In the genomic region with DNA sequence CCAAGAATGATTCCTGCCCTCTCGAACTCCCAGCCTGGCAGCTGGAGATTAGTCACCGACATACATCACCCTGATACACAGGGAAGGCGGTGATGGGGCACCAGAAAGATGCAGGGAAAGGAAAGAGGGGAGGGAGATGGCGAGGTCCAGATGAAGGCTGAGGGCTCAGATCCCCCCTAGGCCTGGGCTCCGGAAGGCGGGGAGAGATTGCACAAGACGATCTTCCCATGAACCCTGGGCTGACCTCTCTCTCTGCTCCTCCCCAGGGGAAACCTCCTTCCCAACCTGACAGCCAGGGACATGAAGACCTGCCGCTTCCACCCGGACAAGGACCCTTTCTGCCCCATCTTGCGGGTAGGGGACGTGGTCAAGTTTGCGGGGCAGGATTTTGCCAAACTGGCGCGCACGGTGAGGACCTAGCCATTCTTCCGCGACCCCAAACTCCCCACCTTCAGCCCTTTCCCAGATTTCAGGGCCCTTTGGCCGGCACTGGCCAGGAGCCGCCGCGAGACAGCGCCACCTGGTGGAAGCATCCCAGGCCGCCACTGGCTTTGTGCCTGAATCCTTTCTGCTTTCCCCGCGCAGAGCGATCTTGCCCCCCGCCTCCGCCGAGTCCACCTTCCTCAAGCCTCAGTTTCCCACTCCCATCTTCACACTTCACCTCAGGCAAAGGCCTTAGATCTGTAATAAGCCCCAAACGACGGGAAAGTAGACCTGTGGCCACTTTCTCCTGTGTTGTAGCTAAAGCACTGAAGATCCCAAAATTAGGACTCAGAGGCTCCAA, we compare ENCODE assay signal across 1 cellular context.
TF ChIP-seq lines count a peak whose summit lies in the region.

No MANE protein-coding gene starts in this region.

TF ChIP-seq in GM12878, 131 proteins besides CTCF, POLR2A, EP300 and RAD21:
- TF ChIP-seq PML (IDR thresholded peaks at IDR 0.05; ENCODE audit: low read length) (no peak), IKZF1 (conservative IDR thresholded peaks at IDR 0.05) (peak; percentile 34; the same call in 1 of the 2 replicates), STAT3 (IDR thresholded peaks at IDR 0.05; ENCODE audit: low read depth, low read length) (no peak), YY1 (IDR thresholded peaks at IDR 0.05; ENCODE audit: low read depth, low read length) (0 out of 2 replicates have a peak, but pooled peaks have one; percentile 41), TAF1 (IDR thresholded peaks at IDR 0.05; ENCODE audit: borderline replicate concordance, low read depth, low read length) (no peak), RUNX3 (IDR thresholded peaks at IDR 0.05; ENCODE audit: low read length) (no peak; the same call in 1 of the 2 replicates), TCF3 (IDR thresholded peaks at IDR 0.05; ENCODE audit: borderline replicate concordance, insufficient read depth, low read depth, low read length) (no peak), SMC3 (IDR thresholded peaks at IDR 0.05; ENCODE audit: borderline replicate concordance, low read length) (peak; percentile 36; the same call in 1 of the 2 replicates), ZNF217 (IDR thresholded peaks at IDR 0.05) (no peak)
- TF ChIP-seq, protein P1, sequence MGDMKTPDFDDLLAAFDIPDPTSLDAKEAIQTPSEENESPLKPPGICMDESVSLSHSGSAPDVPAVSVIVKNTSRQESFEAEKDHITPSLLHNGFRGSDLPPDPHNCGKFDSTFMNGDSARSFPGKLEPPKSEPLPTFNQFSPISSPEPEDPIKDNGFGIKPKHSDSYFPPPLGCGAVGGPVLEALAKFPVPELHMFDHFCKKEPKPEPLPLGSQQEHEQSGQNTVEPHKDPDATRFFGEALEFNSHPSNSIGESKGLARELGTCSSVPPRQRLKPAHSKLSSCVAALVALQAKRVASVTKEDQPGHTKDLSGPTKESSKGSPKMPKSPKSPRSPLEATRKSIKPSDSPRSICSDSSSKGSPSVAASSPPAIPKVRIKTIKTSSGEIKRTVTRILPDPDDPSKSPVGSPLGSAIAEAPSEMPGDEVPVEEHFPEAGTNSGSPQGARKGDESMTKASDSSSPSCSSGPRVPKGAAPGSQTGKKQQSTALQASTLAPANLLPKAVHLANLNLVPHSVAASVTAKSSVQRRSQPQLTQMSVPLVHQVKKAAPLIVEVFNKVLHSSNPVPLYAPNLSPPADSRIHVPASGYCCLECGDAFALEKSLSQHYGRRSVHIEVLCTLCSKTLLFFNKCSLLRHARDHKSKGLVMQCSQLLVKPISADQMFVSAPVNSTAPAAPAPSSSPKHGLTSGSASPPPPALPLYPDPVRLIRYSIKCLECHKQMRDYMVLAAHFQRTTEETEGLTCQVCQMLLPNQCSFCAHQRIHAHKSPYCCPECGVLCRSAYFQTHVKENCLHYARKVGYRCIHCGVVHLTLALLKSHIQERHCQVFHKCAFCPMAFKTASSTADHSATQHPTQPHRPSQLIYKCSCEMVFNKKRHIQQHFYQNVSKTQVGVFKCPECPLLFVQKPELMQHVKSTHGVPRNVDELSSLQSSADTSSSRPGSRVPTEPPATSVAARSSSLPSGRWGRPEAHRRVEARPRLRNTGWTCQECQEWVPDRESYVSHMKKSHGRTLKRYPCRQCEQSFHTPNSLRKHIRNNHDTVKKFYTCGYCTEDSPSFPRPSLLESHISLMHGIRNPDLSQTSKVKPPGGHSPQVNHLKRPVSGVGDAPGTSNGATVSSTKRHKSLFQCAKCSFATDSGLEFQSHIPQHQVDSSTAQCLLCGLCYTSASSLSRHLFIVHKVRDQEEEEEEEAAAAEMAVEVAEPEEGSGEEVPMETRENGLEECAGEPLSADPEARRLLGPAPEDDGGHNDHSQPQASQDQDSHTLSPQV (IDR thresholded peaks at IDR 0.05): no peak
- TF ChIP-seq, protein P2, sequence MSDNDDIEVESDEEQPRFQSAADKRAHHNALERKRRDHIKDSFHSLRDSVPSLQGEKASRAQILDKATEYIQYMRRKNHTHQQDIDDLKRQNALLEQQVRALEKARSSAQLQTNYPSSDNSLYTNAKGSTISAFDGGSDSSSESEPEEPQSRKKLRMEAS (IDR thresholded peaks at IDR 0.05; ENCODE audit: low read depth, low read length): no peak
- TF ChIP-seq, protein P3, sequence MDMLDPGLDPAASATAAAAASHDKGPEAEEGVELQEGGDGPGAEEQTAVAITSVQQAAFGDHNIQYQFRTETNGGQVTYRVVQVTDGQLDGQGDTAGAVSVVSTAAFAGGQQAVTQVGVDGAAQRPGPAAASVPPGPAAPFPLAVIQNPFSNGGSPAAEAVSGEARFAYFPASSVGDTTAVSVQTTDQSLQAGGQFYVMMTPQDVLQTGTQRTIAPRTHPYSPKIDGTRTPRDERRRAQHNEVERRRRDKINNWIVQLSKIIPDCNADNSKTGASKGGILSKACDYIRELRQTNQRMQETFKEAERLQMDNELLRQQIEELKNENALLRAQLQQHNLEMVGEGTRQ (IDR thresholded peaks at IDR 0.05; ENCODE audit: borderline replicate concordance, low read depth, low read length): no peak
- TF ChIP-seq, protein P4, sequence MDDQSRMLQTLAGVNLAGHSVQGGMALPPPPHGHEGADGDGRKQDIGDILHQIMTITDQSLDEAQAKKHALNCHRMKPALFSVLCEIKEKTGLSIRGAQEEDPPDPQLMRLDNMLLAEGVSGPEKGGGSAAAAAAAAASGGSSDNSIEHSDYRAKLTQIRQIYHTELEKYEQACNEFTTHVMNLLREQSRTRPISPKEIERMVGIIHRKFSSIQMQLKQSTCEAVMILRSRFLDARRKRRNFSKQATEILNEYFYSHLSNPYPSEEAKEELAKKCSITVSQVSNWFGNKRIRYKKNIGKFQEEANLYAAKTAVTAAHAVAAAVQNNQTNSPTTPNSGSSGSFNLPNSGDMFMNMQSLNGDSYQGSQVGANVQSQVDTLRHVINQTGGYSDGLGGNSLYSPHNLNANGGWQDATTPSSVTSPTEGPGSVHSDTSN (IDR thresholded peaks at IDR 0.05; ENCODE audit: insufficient replicate concordance, low read depth, low read length): no peak
- TF ChIP-seq, protein P5, sequence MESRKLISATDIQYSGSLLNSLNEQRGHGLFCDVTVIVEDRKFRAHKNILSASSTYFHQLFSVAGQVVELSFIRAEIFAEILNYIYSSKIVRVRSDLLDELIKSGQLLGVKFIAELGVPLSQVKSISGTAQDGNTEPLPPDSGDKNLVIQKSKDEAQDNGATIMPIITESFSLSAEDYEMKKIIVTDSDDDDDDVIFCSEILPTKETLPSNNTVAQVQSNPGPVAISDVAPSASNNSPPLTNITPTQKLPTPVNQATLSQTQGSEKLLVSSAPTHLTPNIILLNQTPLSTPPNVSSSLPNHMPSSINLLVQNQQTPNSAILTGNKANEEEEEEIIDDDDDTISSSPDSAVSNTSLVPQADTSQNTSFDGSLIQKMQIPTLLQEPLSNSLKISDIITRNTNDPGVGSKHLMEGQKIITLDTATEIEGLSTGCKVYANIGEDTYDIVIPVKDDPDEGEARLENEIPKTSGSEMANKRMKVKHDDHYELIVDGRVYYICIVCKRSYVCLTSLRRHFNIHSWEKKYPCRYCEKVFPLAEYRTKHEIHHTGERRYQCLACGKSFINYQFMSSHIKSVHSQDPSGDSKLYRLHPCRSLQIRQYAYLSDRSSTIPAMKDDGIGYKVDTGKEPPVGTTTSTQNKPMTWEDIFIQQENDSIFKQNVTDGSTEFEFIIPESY (IDR thresholded peaks at IDR 0.05): no peak
- TF ChIP-seq, protein P6, sequence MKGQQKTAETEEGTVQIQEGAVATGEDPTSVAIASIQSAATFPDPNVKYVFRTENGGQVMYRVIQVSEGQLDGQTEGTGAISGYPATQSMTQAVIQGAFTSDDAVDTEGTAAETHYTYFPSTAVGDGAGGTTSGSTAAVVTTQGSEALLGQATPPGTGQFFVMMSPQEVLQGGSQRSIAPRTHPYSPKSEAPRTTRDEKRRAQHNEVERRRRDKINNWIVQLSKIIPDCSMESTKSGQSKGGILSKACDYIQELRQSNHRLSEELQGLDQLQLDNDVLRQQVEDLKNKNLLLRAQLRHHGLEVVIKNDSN (IDR thresholded peaks at IDR 0.05; ENCODE audit: borderline replicate concordance, extremely low read length, insufficient read depth, low read depth, low read length): no peak
